Comparison of ENCODE assay signal across 23 cellular contexts in genomic region chr16:87682852-87683399, GRCh38.
"Had no signal": no experiment of that assay in that cellular context is flagged by ENCODE, and none has a peak within 500 bp of the region (broad histone marks: within the 10 kb centered on the region; RNA-seq: fewer than 3 reads in every experiment).

No MANE protein-coding gene starts in this region.

- H3K27ac Mint-ChIP-seq: naive thymus-derived CD4-positive, alpha-beta T cell; natural killer cell; stimulated activated effector memory CD8-positive, alpha-beta T cell treated with anti-CD3 and anti-CD28 coated beads, Interleukin-12 subunit alpha, Interleukin-12 subunit beta, amount 100 ng/mL, for 72 hours; stimulated activated naive B cell treated with anti-CD40 and anti-IgM and Interleukin-4, amounts not matched to agents 10 μg/mL and 1 μg/mL and 100 μg/mL, for 72 hours; stimulated activated naive CD8-positive, alpha-beta T cell treated with anti-CD3 and anti-CD28 coated beads, Interleukin-15, Interleukin-2, amounts not matched to agents 100 ng/mL and 50 ng/mL, for 24 hours had no signal

- H3K4me1 ChIP-seq: pancreas, psoas muscle, right lobe of liver, sigmoid colon, stomach, tibial nerve, upper lobe of left lung, vagina had no signal

- H3K27ac ChIP-seq: pancreas, psoas muscle, right lobe of liver, sigmoid colon, stomach, thoracic aorta, thyroid gland, tibial nerve, upper lobe of left lung, vagina had no signal

- H3K27me3 Mint-ChIP-seq: stimulated activated naive CD8-positive, alpha-beta T cell treated with anti-CD3 and anti-CD28 coated beads, Interleukin-15, Interleukin-2, amounts not matched to agents 100 ng/mL and 50 ng/mL, for 24 hours had no signal

- H3K36me3 Mint-ChIP-seq: naive thymus-derived CD4-positive, alpha-beta T cell; natural killer cell; stimulated activated effector memory CD8-positive, alpha-beta T cell treated with anti-CD3 and anti-CD28 coated beads, Interleukin-12 subunit alpha, Interleukin-12 subunit beta, amount 100 ng/mL, for 72 hours; stimulated activated naive B cell treated with anti-CD40 and anti-IgM and Interleukin-4, amounts not matched to agents 10 μg/mL and 1 μg/mL and 100 μg/mL, for 72 hours had no signal

- H3K4me3 ChIP-seq: pancreas, psoas muscle, right lobe of liver, sigmoid colon, stomach, thoracic aorta, thyroid gland, tibial nerve, upper lobe of left lung, vagina had no signal

- H3K27me3 ChIP-seq: pancreas, right lobe of liver, thyroid gland, upper lobe of left lung, vagina had no signal

- ATAC-seq: pancreas, psoas muscle, right cardiac atrium, right lobe of liver had no signal

- H3K9me3 ChIP-seq: pancreas, psoas muscle, right lobe of liver, sigmoid colon, stomach, thoracic aorta, thyroid gland, tibial nerve, upper lobe of left lung, vagina had no signal

- H3K9me3 Mint-ChIP-seq: natural killer cell; nephron; stimulated activated effector memory CD8-positive, alpha-beta T cell treated with anti-CD3 and anti-CD28 coated beads, Interleukin-12 subunit alpha, Interleukin-12 subunit beta, amount 100 ng/mL, for 72 hours; stimulated activated naive B cell treated with anti-CD40 and anti-IgM and Interleukin-4, amounts not matched to agents 10 μg/mL and 1 μg/mL and 100 μg/mL, for 72 hours; stimulated activated naive CD8-positive, alpha-beta T cell treated with anti-CD3 and anti-CD28 coated beads, Interleukin-15, Interleukin-2, amounts not matched to agents 100 ng/mL and 50 ng/mL, for 24 hours had no signal

- H3K4me3 Mint-ChIP-seq: natural killer cell; nephron; stimulated activated effector memory CD8-positive, alpha-beta T cell treated with anti-CD3 and anti-CD28 coated beads, Interleukin-12 subunit alpha, Interleukin-12 subunit beta, amount 100 ng/mL, for 72 hours; stimulated activated naive CD8-positive, alpha-beta T cell treated with anti-CD3 and anti-CD28 coated beads, Interleukin-15, Interleukin-2, amounts not matched to agents 100 ng/mL and 50 ng/mL, for 24 hours had no signal

- DNase-seq: naive thymus-derived CD4-positive, alpha-beta T cell; natural killer cell; occipital lobe; pancreas; psoas muscle; right lobe of liver; sigmoid colon; small intestine; stimulated activated CD4-positive, alpha-beta T cell treated with anti-CD3 and anti-CD28 coated beads, Interleukin-2, amount 100 ng/mL, for 48 hours; stimulated activated CD4-positive, alpha-beta T cell treated with anti-CD3 and anti-CD28 coated beads, Interleukin-4, amount 100 ng/mL, for 24 hours; stimulated activated naive B cell treated with anti-CD40 and anti-IgM and Interleukin-4, amounts not matched to agents 10 μg/mL and 1 μg/mL and 100 μg/mL, for 72 hours; stimulated activated naive CD4-positive, alpha-beta T cell treated with Interleukin-2 at 50 U/mL for 16 hours; stomach; thyroid gland; trophoblast cell had no signal

- H3K36me3 ChIP-seq: pancreas, right lobe of liver, sigmoid colon, stomach, thoracic aorta, thyroid gland, tibial nerve, upper lobe of left lung, vagina had no signal
